ENCODE assay signal across 8 cellular contexts in genomic region chr1:34742667-34743270, GRCh38. TPM values are rescaled to one million over a fixed set of nuclear protein-coding genes. Genes with fewer than 3 reads are reported as not detected.
A peak's percentile ranks its signal among the peaks of the same experiment; 100 is the strongest.
DNase-seq lines count a peak whose midpoint lies in the region; ATAC-seq and TF ChIP-seq lines count a peak whose summit lies in the region.

No MANE protein-coding gene starts in this region.

- no peak overlapping the region for H3K4me3 Mint-ChIP-seq in activated naive CD8-positive, alpha-beta T cell treated with anti-CD3 and anti-CD28 coated beads, Interleukin-2, amount 10 ng/mL, durations not matched to agents 7 days and 5 days

- DNase-seq in CD1c-positive myeloid dendritic cell (ENCODE audit: extremely low spot score), result peak; percentile 63
- DNase-seq in NCI-H1048 (lab: John Stamatoyannopoulos, UW), result peak; percentile 4
- peak; percentile 60 for DNase-seq in T follicular helper cell (ENCODE audit: low read depth)
- DNase-seq in activated naive CD8-positive, alpha-beta T cell treated with anti-CD3 and anti-CD28 coated beads, Interleukin-2, amount 10 ng/mL, durations not matched to agents 7 days and 5 days, result peak; percentile 91
- peak; percentile 80 for DNase-seq in cardiac septum (ENCODE audit: low spot score)
- DNase-seq in pulmonary artery endothelial cell (ENCODE audit: low read depth, low spot score), result peak; percentile 11
- no peak for DNase-seq in vagina (ENCODE audit: extremely low spot score in 2 of 2)

- no peak overlapping the region for H3K4me3 ChIP-seq in vagina

- intact Hi-C loops in cardiac septum (cut with DNase I), result loop anchor here (5.0 kb wide), 2 partner anchors 630 to 1110 kb away; no protein-coding TSS in a partner anchor
- intact Hi-C loops in vagina (cut with DNase I), result no loop called here

- no peaks in the 10 kb centered on the region for H3K36me3 ChIP-seq in vagina

- peaks cover 3% of the 10 kb centered on the region for H3K27me3 Mint-ChIP-seq in activated naive CD8-positive, alpha-beta T cell treated with anti-CD3 and anti-CD28 coated beads, Interleukin-2, amount 10 ng/mL, durations not matched to agents 7 days and 5 days

- TF ChIP-seq CTCF in vagina (IDR thresholded peaks at IDR 0.05), result peak; percentile 70 to 87 (median 71)

- ATAC-seq in GM21390 (IDR thresholded peaks at IDR 0.05; ENCODE audit: unreplicated experiment), result peak; percentile 67
- peak; percentile 93 for ATAC-seq in activated naive CD8-positive, alpha-beta T cell treated with anti-CD3 and anti-CD28 coated beads, Interleukin-2, amount 10 ng/mL, durations not matched to agents 7 days and 5 days (ENCODE audit: low read depth)

- no peak overlapping the region for H3K27ac ChIP-seq in vagina

- no peak for TF ChIP-seq POLR2A in vagina (IDR thresholded peaks at IDR 0.05)

- H3K9me3 ChIP-seq in vagina, result no peaks in the 10 kb centered on the region

- H3K4me1 ChIP-seq in vagina, result no peaks in the 10 kb centered on the region

- H3K9me3 Mint-ChIP-seq in activated naive CD8-positive, alpha-beta T cell treated with anti-CD3 and anti-CD28 coated beads, Interleukin-2, amount 10 ng/mL, durations not matched to agents 7 days and 5 days, result no peaks in the 10 kb centered on the region

- POLR2A ChIA-PET in activated naive CD8-positive, alpha-beta T cell treated with anti-CD3 and anti-CD28 coated beads, Interleukin-2, amount 10 ng/mL, durations not matched to agents 7 days and 5 days (lab: Charles Lee), result no interaction called here

- no peaks in the 10 kb centered on the region for H3K4me1 Mint-ChIP-seq in activated naive CD8-positive, alpha-beta T cell treated with anti-CD3 and anti-CD28 coated beads, Interleukin-2, amount 10 ng/mL, durations not matched to agents 7 days and 5 days

- H3K27me3 ChIP-seq in vagina, result no peaks in the 10 kb centered on the region

- no peak overlapping the region for H3K27ac Mint-ChIP-seq in activated naive CD8-positive, alpha-beta T cell treated with anti-CD3 and anti-CD28 coated beads, Interleukin-2, amount 10 ng/mL, durations not matched to agents 7 days and 5 days

- H3K36me3 Mint-ChIP-seq in activated naive CD8-positive, alpha-beta T cell treated with anti-CD3 and anti-CD28 coated beads, Interleukin-2, amount 10 ng/mL, durations not matched to agents 7 days and 5 days, result no peaks in the 10 kb centered on the region

RNA-seq across cellular contexts. Expression of gene GJB5, which starts 12.1 kb away (rescaled TPM):
- not detected for total RNA-seq in activated naive CD8-positive, alpha-beta T cell treated with anti-CD3 and anti-CD28 coated beads, Interleukin-2, amount 10 ng/mL, durations not matched to agents 7 days and 5 days
- total RNA-seq in cardiac septum, result not detected
- total RNA-seq in pulmonary artery endothelial cell, result not detected in 2 replicates
- 23.6 TPM for total RNA-seq in vagina

RNA-seq across cellular contexts. Expression of gene GJB4, which starts 16.8 kb away (rescaled TPM):
- total RNA-seq in activated naive CD8-positive, alpha-beta T cell treated with anti-CD3 and anti-CD28 coated beads, Interleukin-2, amount 10 ng/mL, durations not matched to agents 7 days and 5 days, result not detected
- total RNA-seq in cardiac septum (not detected), pulmonary artery endothelial cell (not detected in 2 replicates), vagina (2.0 TPM)

RNA-seq across cellular contexts. Expression of gene GJB3, which starts 38.2 kb away (rescaled TPM):
- not detected for total RNA-seq in activated naive CD8-positive, alpha-beta T cell treated with anti-CD3 and anti-CD28 coated beads, Interleukin-2, amount 10 ng/mL, durations not matched to agents 7 days and 5 days
- total RNA-seq in cardiac septum (not detected), pulmonary artery endothelial cell (0.07 TPM in 1 of 2 replicates, not detected in the other), vagina (24.6 TPM)

RNA-seq across cellular contexts. Expression of gene GJA4, which starts 50.0 kb away (rescaled TPM):
- not detected for total RNA-seq in activated naive CD8-positive, alpha-beta T cell treated with anti-CD3 and anti-CD28 coated beads, Interleukin-2, amount 10 ng/mL, durations not matched to agents 7 days and 5 days
- total RNA-seq in cardiac septum (34.7 TPM), pulmonary artery endothelial cell (17.6 and 29.6 TPM in 2 replicates), vagina (28.5 TPM)

Comparison
In these comparisons a context has a peak if more than half of its experiments do, and no peak if none do; other contexts are left out.
1. DNase-seq: peak in CD1c-positive myeloid dendritic cell (single experiment), NCI-H1048 (single experiment), T follicular helper cell (single experiment), activated naive CD8-positive, alpha-beta T cell treated with anti-CD3 and anti-CD28 coated beads, Interleukin-2, amount 10 ng/mL, durations not matched to agents 7 days and 5 days (single experiment), cardiac septum (single experiment) and pulmonary artery endothelial cell (single experiment); none in vagina (0 of 2).
2. RNA of gene GJB5, which starts 12.1 kb away (total RNA-seq): 23.6 TPM in vagina (single experiment); not detected in activated naive CD8-positive, alpha-beta T cell treated with anti-CD3 and anti-CD28 coated beads, Interleukin-2, amount 10 ng/mL, durations not matched to agents 7 days and 5 days, not detected in cardiac septum (single experiment) and not detected in pulmonary artery endothelial cell; every median in the first group is over 10 times any median in the second.
3. RNA of gene GJB3, which starts 38.2 kb away (total RNA-seq): 24.6 TPM in vagina (single experiment); not detected in cardiac septum (single experiment), not detected in activated naive CD8-positive, alpha-beta T cell treated with anti-CD3 and anti-CD28 coated beads, Interleukin-2, amount 10 ng/mL, durations not matched to agents 7 days and 5 days and 0.07 TPM in pulmonary artery endothelial cell; every median in the first group is over 10 times any median in the second.